Comparison of ENCODE assay signal across 1 cellular context in genomic region chr2:15456343-15456742, GRCh38.
TF ChIP-seq lines count a peak whose summit lies in the region.

No MANE protein-coding gene starts in this region.

TF ChIP-seq in HepG2, 621 proteins besides CTCF, POLR2A, EP300 and RAD21 (continued from another document):
- no peak for TF ChIP-seq ZNF646 (CRISPR knock-in tag; IDR thresholded peaks at IDR 0.05)
